8 cellular contexts compared by ENCODE assay signal in genomic region chr17:28712037-28712704, GRCh38. TPM values are rescaled to one million over a fixed set of nuclear protein-coding genes. Genes with fewer than 3 reads are reported as not detected.
DNase-seq lines count a peak whose midpoint lies in the region; ATAC-seq and TF ChIP-seq lines count a peak whose summit lies in the region.

No MANE protein-coding gene starts in this region.

- peaks cover 28% of the 10 kb centered on the region for H3K79me2 ChIP-seq in ACC112 (ENCODE audit: control insufficient read depth, insufficient read depth, low read length, unreplicated experiment)
- peaks cover 24% of the 10 kb centered on the region for H3K79me2 ChIP-seq in GM23248 (ENCODE audit: insufficient read depth)

- peak overlapping the region; percentile 85 for H3K4me3 ChIP-seq in ACC112 (ENCODE audit: low read depth, low read length)
- H3K4me3 ChIP-seq in GM23248, result peak overlapping the region; percentile 69
- peak overlapping the region; percentile 42 for H3K4me3 ChIP-seq in brain microvascular endothelial cell (ENCODE audit: low read depth, low read length)

- DNase-seq in GM23248 (no peak), brain microvascular endothelial cell (no peak), memory B cell (ENCODE audit: low spot score in 2 of 2) (peak; percentile 57 to 59), NCI-H1105 treated with DMSO at 0.1 percent for 48 hours (lab: John Stamatoyannopoulos, UW) (no peak)
- DNase-seq in T-helper 2 cell treated with Interferon-gamma antibody and Interleukin-4, amounts not matched to agents 5 μg/mL and 100 μg/mL, for 36 hours (ENCODE audit: low spot score), result peak; percentile 73
- DNase-seq in stimulated activated naive CD4-positive, alpha-beta T cell (lab: John Stamatoyannopoulos, UW), result peak in 5 of 6 experiments; percentile 28 to 62 (median 51)

- no peaks in the 10 kb centered on the region for H3K9me2 ChIP-seq in GM23248 (ENCODE audit: insufficient read depth)

- peaks cover 14% of the 10 kb centered on the region for H3K4me1 Mint-ChIP-seq in T-helper 2 cell treated with Interferon-gamma antibody and Interleukin-4, amounts not matched to agents 5 μg/mL and 100 μg/mL, for 36 hours (ENCODE audit: low read depth)
- peaks cover 10% of the 10 kb centered on the region for H3K4me1 Mint-ChIP-seq in memory B cell

- no peaks in the 10 kb centered on the region for H3K9me3 ChIP-seq in GM23248 (ENCODE audit: low read depth)

- H3K27me3 ChIP-seq in ACC112 (ENCODE audit: insufficient read depth, low read length) (no peaks in the 10 kb centered on the region), GM23248 (replicated peaks; ENCODE audit: insufficient read depth) (no peaks in the 10 kb centered on the region), brain microvascular endothelial cell (replicated peaks) (no peaks in the 10 kb centered on the region)

- peak overlapping the region; percentile 80 for H3K9ac ChIP-seq in GM23248

- no peaks in the 10 kb centered on the region for H3K9me3 Mint-ChIP-seq in T-helper 2 cell treated with Interferon-gamma antibody and Interleukin-4, amounts not matched to agents 5 μg/mL and 100 μg/mL, for 36 hours
- H3K9me3 Mint-ChIP-seq in memory B cell, result no peaks in the 10 kb centered on the region

- H3K4me3 Mint-ChIP-seq in T-helper 2 cell treated with Interferon-gamma antibody and Interleukin-4, amounts not matched to agents 5 μg/mL and 100 μg/mL, for 36 hours, result peak overlapping the region; percentile 82
- H3K4me3 Mint-ChIP-seq in memory B cell, result peak overlapping the region; percentile 94

- H3K27ac Mint-ChIP-seq in T-helper 2 cell treated with Interferon-gamma antibody and Interleukin-4, amounts not matched to agents 5 μg/mL and 100 μg/mL, for 36 hours, result peak overlapping the region; percentile 93
- peak overlapping the region; percentile 95 for H3K27ac Mint-ChIP-seq in memory B cell

- in situ Hi-C loops in GM23248 (cut with MboI) (no loop called here), brain microvascular endothelial cell (cut with HindIII; ENCODE audit: low pct_ligation_motif_present, low sequenced_read_pairs) (no loop called here)

- peak overlapping the region; percentile 29 for H3K4me2 ChIP-seq in GM23248 (ENCODE audit: unreplicated experiment)

- H2AFZ ChIP-seq in ACC112 (ENCODE audit: low read length, unreplicated experiment) (peak overlapping the region; percentile 37), GM23248 (peak overlapping the region; percentile 74)

- H3K4me1 ChIP-seq in ACC112 (ENCODE audit: control insufficient read depth, insufficient read depth, low read length, unreplicated experiment) (peaks cover 24% of the 10 kb centered on the region), GM23248 (ENCODE audit: insufficient read depth) (peaks cover 7% of the 10 kb centered on the region; the same call in 1 of the 2 replicates)

- H3K27me3 Mint-ChIP-seq in T-helper 2 cell treated with Interferon-gamma antibody and Interleukin-4, amounts not matched to agents 5 μg/mL and 100 μg/mL, for 36 hours (ENCODE audit: low read depth), result peaks cover 18% of the 10 kb centered on the region
- H3K27me3 Mint-ChIP-seq in memory B cell, result peaks cover 2% of the 10 kb centered on the region

- ATAC-seq in memory B cell (ENCODE audit: low read depth) (peak; percentile 49), GM19397 (IDR thresholded peaks at IDR 0.05; ENCODE audit: unreplicated experiment) (no peak)

- 45 to 57% methylated on average over 24 to 34 of the region's 34 CpGs for WGBS in GM23248 (ENCODE audit: low coverage in 1 of 2, low lambda C conversion rate in 2 of 2, missing lambda C conversion rate in 2 of 2), 2 experiments

- peak overlapping the region; percentile 92 for H3K27ac ChIP-seq in ACC112 (ENCODE audit: low read depth, low read length)
- peak overlapping the region; percentile 78 for H3K27ac ChIP-seq in GM23248
- H3K27ac ChIP-seq in brain microvascular endothelial cell, result peak overlapping the region; percentile 71

- peaks cover 21% of the 10 kb centered on the region for H3F3A ChIP-seq in GM23248 (ENCODE audit: insufficient read depth)

- H3K36me3 ChIP-seq in ACC112 (ENCODE audit: insufficient read depth, low read length) (peaks cover 19% of the 10 kb centered on the region), GM23248 (ENCODE audit: low read depth) (0 out of 2 replicates have a peak, but pooled peaks cover 12% of the 10 kb centered on the region), brain microvascular endothelial cell (replicated peaks) (peaks cover 14% of the 10 kb centered on the region)

- TF ChIP-seq CTCF in brain microvascular endothelial cell (IDR thresholded peaks at IDR 0.05; ENCODE audit: low read depth, low read length, missing control alignments), result peak; percentile 23

- peaks cover 5% of the 10 kb centered on the region for H3K36me3 Mint-ChIP-seq in T-helper 2 cell treated with Interferon-gamma antibody and Interleukin-4, amounts not matched to agents 5 μg/mL and 100 μg/mL, for 36 hours (ENCODE audit: low read depth)
- H3K36me3 Mint-ChIP-seq in memory B cell, result no peaks in the 10 kb centered on the region

- H4K20me1 ChIP-seq in GM23248 (ENCODE audit: insufficient read depth), result no peaks in the 10 kb centered on the region

RNA-seq across cellular contexts. Expression of gene PROCA1, which starts 0.5 kb away (rescaled TPM):
- total RNA-seq in GM23248 (2014; rRNA removed; shearing (Covaris generic)), result 0.65 TPM in 1 of 2 replicates, not detected in the other
- polyA plus RNA-seq in GM23248 (2016; fragmentation: Nextera tagmentation; extraction: Ambion mirVana), result 0.41 and 0.44 TPM in 2 replicates

RNA-seq across cellular contexts. Expression of gene RAB34, which starts 5.5 kb away (rescaled TPM):
- total RNA-seq in GM23248 (2014; rRNA removed; shearing (Covaris generic)), result 307 and 476 TPM in 2 replicates
- polyA plus RNA-seq in GM23248 (2016; fragmentation: Nextera tagmentation; extraction: Ambion mirVana), result 277 and 293 TPM in 2 replicates

RNA-seq across cellular contexts. Expression of gene RPL23A, which starts 7.6 kb away (rescaled TPM):
- total RNA-seq in GM23248 (2014; rRNA removed; shearing (Covaris generic)), result 362 and 383 TPM in 2 replicates
- polyA plus RNA-seq in GM23248 (2016; fragmentation: Nextera tagmentation; extraction: Ambion mirVana), result 1,040 and 1,075 TPM in 2 replicates

RNA-seq across cellular contexts. Expression of gene TLCD1, which starts 13.9 kb away (rescaled TPM):
- 4.8 and 16.3 TPM in 2 replicates for total RNA-seq in GM23248 (2014; rRNA removed; shearing (Covaris generic))
- polyA plus RNA-seq in GM23248 (2016; fragmentation: Nextera tagmentation; extraction: Ambion mirVana), result 13.8 and 14.2 TPM in 2 replicates

RNA-seq across cellular contexts. Expression of gene NEK8, which starts 16.4 kb away (rescaled TPM):
- total RNA-seq in GM23248 (2014; rRNA removed; shearing (Covaris generic)), result 2.9 and 13.5 TPM in 2 replicates
- 2.7 and 2.8 TPM in 2 replicates for polyA plus RNA-seq in GM23248 (2016; fragmentation: Nextera tagmentation; extraction: Ambion mirVana)

Comparison
In these comparisons a context has a peak if more than half of its experiments do, and no peak if none do; other contexts are left out.
1. DNase-seq: peak in T-helper 2 cell treated with Interferon-gamma antibody and Interleukin-4, amounts not matched to agents 5 μg/mL and 100 μg/mL, for 36 hours (single experiment), memory B cell (2 of 2) and stimulated activated naive CD4-positive, alpha-beta T cell (5 of 6); none in GM23248 (single experiment), brain microvascular endothelial cell (single experiment) and NCI-H1105 treated with DMSO at 0.1 percent for 48 hours (single experiment).
2. Peak in every context shown above with its lines, with median percentiles within 50 percentile points of each other: H3K27ac ChIP-seq and H3K4me3 ChIP-seq.